Comparison of ENCODE assay signal across 24 cellular contexts in the genomic region with DNA sequence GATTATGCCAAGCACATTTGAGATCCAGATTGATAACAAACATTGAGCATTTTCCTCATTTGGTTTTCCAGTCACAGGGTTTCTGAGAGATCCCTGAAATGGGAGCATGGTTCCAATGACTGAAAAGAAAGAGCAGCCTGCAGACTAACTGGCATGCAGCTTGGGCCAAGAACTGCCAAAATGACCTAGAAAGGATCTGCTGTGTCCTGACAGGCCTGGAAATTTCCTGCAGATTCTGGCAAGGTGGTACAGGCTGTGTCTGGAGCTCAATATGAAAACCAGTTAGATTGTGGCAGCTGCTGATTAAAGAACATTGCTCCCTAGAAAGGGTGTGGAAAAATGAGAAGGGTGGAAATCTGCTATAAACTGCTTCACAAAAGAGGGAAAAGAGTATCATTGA.
"Had no signal": no experiment of that assay in that cellular context is flagged by ENCODE, and none has a peak within 500 bp of the region (broad histone marks: within the 10 kb centered on the region; RNA-seq: fewer than 3 reads in every experiment).

No MANE protein-coding gene starts in this region.

- H3K4me2 ChIP-seq: KMS-11 had no signal

- H3K27ac ChIP-seq: HL-60, KMS-11, SJSA1, SK-N-MC had no signal

- H3K9ac ChIP-seq: KMS-11 had no signal

- H3K4me3 ChIP-seq: K562, SJSA1, SK-N-MC had no signal

- H3K27me3 ChIP-seq: SJSA1 had no signal

- DNase-seq: Kasumi-1, MM.1S, NCI-H1092 treated with DMSO at 0.1 percent for 48 hours, NCI-H1417, NCI-H1436 treated with DMSO at 0.1 percent for 48 hours, NCI-H1694, NCI-H187 treated with DMSO at 0.1 percent for 48 hours, NCI-H2029 treated with DMSO at 0.1 percent for 48 hours, NCI-H2227 treated with DMSO at 0.1 percent for 48 hours, NCI-H446, NCI-H510A, NCI-H524 treated with DMSO at 0.1 percent for 48 hours, NCI-H69, NCI-H774, Right ventricle myocardium superior, RPMI8226, SIG-M5, SW 1271 had no signal

- H3K27ac Mint-ChIP-seq: IgD-negative memory B cell had no signal

- H3K4me3 Mint-ChIP-seq: IgD-negative memory B cell had no signal

- H3K36me3 Mint-ChIP-seq: IgD-negative memory B cell had no signal

- H3K36me3 ChIP-seq: SJSA1 had no signal

- H3K4me1 ChIP-seq: SJSA1 had no signal

- ATAC-seq: K562 had no signal

- H3K27me3 Mint-ChIP-seq: IgD-negative memory B cell had no signal

- H3K9me3 ChIP-seq: SJSA1 had no signal

- H3K4me1 Mint-ChIP-seq: IgD-negative memory B cell had no signal
